ENCODE assay signal across 10 cellular contexts in the genomic region with DNA sequence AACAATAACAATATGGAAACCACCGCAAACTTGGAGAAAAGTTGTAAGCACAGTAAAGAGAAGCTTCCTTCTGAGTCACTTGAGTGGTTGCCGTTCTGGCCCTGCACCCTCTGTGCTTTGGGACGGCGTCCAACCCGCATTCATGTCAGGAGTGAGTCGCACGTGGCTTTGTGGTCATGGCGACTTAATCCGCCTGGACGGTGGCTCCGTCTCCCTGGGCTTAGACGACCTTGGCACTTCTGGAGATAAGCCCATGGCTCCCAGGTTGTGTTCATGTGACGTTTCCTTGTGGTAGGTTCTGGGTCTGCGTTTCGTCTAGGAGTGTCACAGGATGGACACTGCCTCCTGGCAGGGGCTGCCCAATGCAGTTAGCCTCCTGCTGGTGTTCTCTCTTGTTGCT. TPM values are rescaled to one million over a fixed set of nuclear protein-coding genes. Genes with fewer than 3 reads are reported as not detected.
DNase-seq lines count a peak whose midpoint lies in the region; ATAC-seq and TF ChIP-seq lines count a peak whose summit lies in the region.
"Had no signal": no experiment of that assay in that cellular context is flagged by ENCODE, and none has a peak within 500 bp of the region (broad histone marks: within the 10 kb centered on the region; RNA-seq: fewer than 3 reads in every experiment).

No MANE protein-coding gene starts in this region.

- no peak overlapping the region for H3K4me3 ChIP-seq in SK-N-SH (ENCODE audit: low read depth in 2 of 2, low read length in 1 of 2)
- H3K4me3 ChIP-seq in fibroblast of lung (replicated peaks in 1 of 4; ENCODE audit: control extremely low read depth in 1 of 4, insufficient read depth in 1 of 4, low read depth in 3 of 4, low read length in 4 of 4) = no peak overlapping the region
- H3K4me3 ChIP-seq in GM23338 = no peak overlapping the region
- H3K4me3 ChIP-seq: tibial artery had no signal

- H3K9me3 Mint-ChIP-seq in stimulated activated effector memory CD8-positive, alpha-beta T cell treated with anti-CD3 and anti-CD28 coated beads, Interleukin-12 subunit alpha, Interleukin-12 subunit beta, amount 100 ng/mL, for 72 hours = no peaks in the 10 kb centered on the region
- no peaks in the 10 kb centered on the region; the same call in 2 of the 3 replicates for H3K9me3 Mint-ChIP-seq in GM23338

- H3K4me1 ChIP-seq in SK-N-SH (ENCODE audit: control insufficient read depth in 1 of 2, insufficient read depth in 2 of 2, low read depth in 1 of 2, low read length in 1 of 2) (peaks cover 7 to 9% of the 10 kb centered on the region in 2 experiments; a peak in 3 of 4 replicates), fibroblast of lung (ENCODE audit: control insufficient read depth, extremely low read depth, insufficient read depth, low read length) (peaks cover 8% of the 10 kb centered on the region), GM23338 (ENCODE audit: insufficient read depth) (no peaks in the 10 kb centered on the region)

- TF ChIP-seq RAD21 in SK-N-SH (IDR thresholded peaks at IDR 0.05; ENCODE audit: low read length) = no peak

- TF ChIP-seq CTCF in SK-N-SH (IDR thresholded peaks at IDR 0.05) = no peak
- TF ChIP-seq CTCF in fibroblast of lung (conservative IDR thresholded peaks at IDR 0.05 in 1 of 2, IDR thresholded peaks at IDR 0.05 in 1 of 2; ENCODE audit: low read depth in 1 of 2, low read length in 2 of 2) = no peak
- no peak for TF ChIP-seq CTCF in GM23338 (conservative IDR thresholded peaks at IDR 0.05; ENCODE audit: low read depth in 2 of 2)

- H3K27ac ChIP-seq in SK-N-SH (ENCODE audit: low read depth in 2 of 2, low read length in 1 of 2) (peak overlapping the region in 1 of 2 experiments; percentile 45; a peak in 1 of 4 replicates), fibroblast of lung (ENCODE audit: insufficient read depth, low read length) (no peak overlapping the region), GM23338 (ENCODE audit: low read depth) (no peak overlapping the region)
- H3K27ac ChIP-seq: 22Rv1, tibial artery had no signal

- H3K27me3 ChIP-seq in SK-N-SH (ENCODE audit: insufficient read depth) (no peaks in the 10 kb centered on the region), fibroblast of lung (ENCODE audit: control insufficient read depth, insufficient read depth, low read length) (no peaks in the 10 kb centered on the region), GM23338 (ENCODE audit: insufficient read depth) (no peaks in the 10 kb centered on the region)
- H3K27me3 ChIP-seq: tibial artery had no signal

- peaks cover 6% of the 10 kb centered on the region for H3F3A ChIP-seq in SK-N-SH (replicated peaks; ENCODE audit: insufficient read depth)
- H3F3A ChIP-seq in GM23338 (replicated peaks; ENCODE audit: low read depth) = no peaks in the 10 kb centered on the region

- H3K9me2 ChIP-seq in SK-N-SH = no peaks in the 10 kb centered on the region
- no peaks in the 10 kb centered on the region for H3K9me2 ChIP-seq in GM23338 (ENCODE audit: insufficient read depth)

- POLR2A ChIA-PET in SK-N-SH (lab: Yijun Ruan, JAX) = no interaction called here

- H3K36me3 ChIP-seq in SK-N-SH (replicated peaks in 1 of 2; ENCODE audit: control insufficient read depth in 1 of 2, insufficient read depth in 2 of 2, low read length in 1 of 2) (peaks cover 2 to 16% of the 10 kb centered on the region in 2 experiments), fibroblast of lung (ENCODE audit: control insufficient read depth, insufficient read depth, low read length) (peaks cover 12% of the 10 kb centered on the region), GM23338 (ENCODE audit: insufficient read depth) (peaks cover 5% of the 10 kb centered on the region)

- H3K36me3 Mint-ChIP-seq in stimulated activated effector memory CD8-positive, alpha-beta T cell treated with anti-CD3 and anti-CD28 coated beads, Interleukin-12 subunit alpha, Interleukin-12 subunit beta, amount 100 ng/mL, for 72 hours = peaks cover 5% of the 10 kb centered on the region
- H3K36me3 Mint-ChIP-seq in GM23338 (ENCODE audit: low read depth) = peaks cover 44% of the 10 kb centered on the region

- CTCF ChIA-PET in SK-N-SH (lab: Yijun Ruan, JAX) = interaction anchor here (0.6 to 5.8 kb wide), 11 partner anchors 10 to 812 kb away, joined by 3 to 49 read pairs (median 3); a partner anchor contains a TSS

- peak overlapping the region; percentile 63; the same call in 1 of the 2 replicates for H3K4me2 ChIP-seq in SK-N-SH
- H3K4me2 ChIP-seq in fibroblast of lung (ENCODE audit: extremely low read depth, insufficient read depth, low read length) = peak overlapping the region; percentile 48
- H3K4me2 ChIP-seq in GM23338 = no peak overlapping the region

- H3K9ac ChIP-seq in SK-N-SH (no peak overlapping the region), fibroblast of lung (ENCODE audit: insufficient read depth, low read length) (no peak overlapping the region)

- peaks cover 2% of the 10 kb centered on the region for H3K27me3 Mint-ChIP-seq in GM23338 (ENCODE audit: insufficient read depth, low read depth, poor library complexity)

- DNase-seq in DMS53 (lab: John Stamatoyannopoulos, UW) (peak; percentile 20), DMS53 treated with DMSO at 0.1 percent for 48 hours (lab: John Stamatoyannopoulos, UW; ENCODE audit: unreplicated experiment) (no peak), SK-N-SH (no peak), fibroblast of lung (ENCODE audit: low read depth in 2 of 2) (peak; percentile 79), GM23338 (ENCODE audit: low spot score) (no peak)
- no peak for DNase-seq in stimulated activated effector memory CD8-positive, alpha-beta T cell treated with anti-CD3 and anti-CD28 coated beads, Interleukin-12 subunit alpha, Interleukin-12 subunit beta, amount 100 ng/mL, for 72 hours (ENCODE audit: low spot score in 2 of 2)
- no peak for DNase-seq in stimulated activated CD8-positive, alpha-beta memory T cell treated with anti-CD3 and anti-CD28 coated beads, Interleukin-4, amount 100 ng/mL, for 48 hours

- H2AFZ ChIP-seq in SK-N-SH (ENCODE audit: low read depth) (no peak overlapping the region), fibroblast of lung (ENCODE audit: low read length) (no peak overlapping the region), GM23338 (no peak overlapping the region)

- peaks cover 6% of the 10 kb centered on the region for H3K4me1 Mint-ChIP-seq in stimulated activated effector memory CD8-positive, alpha-beta T cell treated with anti-CD3 and anti-CD28 coated beads, Interleukin-12 subunit alpha, Interleukin-12 subunit beta, amount 100 ng/mL, for 72 hours
- H3K4me1 Mint-ChIP-seq in GM23338 = peaks cover 13% of the 10 kb centered on the region

- whole genome bisulfite sequencing in SK-N-SH (ENCODE audit: low lambda C conversion rate) = 29% methylated on average over 8 of the region's 15 CpGs

- TF ChIP-seq EP300 in SK-N-SH (IDR thresholded peaks at IDR 0.05; ENCODE audit: borderline replicate concordance in 1 of 2, low read depth in 1 of 2, low read length in 1 of 2) = no peak

- ATAC-seq in stimulated activated effector memory CD8-positive, alpha-beta T cell treated with anti-CD3 and anti-CD28 coated beads, Interleukin-12 subunit alpha, Interleukin-12 subunit beta, amount 100 ng/mL, for 72 hours = peak; percentile 35
- no peak for ATAC-seq in GM23338
- ATAC-seq in GM21717 (IDR thresholded peaks at IDR 0.05; ENCODE audit: unreplicated experiment) = no peak

- no peaks in the 10 kb centered on the region for H3K79me2 ChIP-seq in SK-N-SH (ENCODE audit: insufficient read depth)
- no peaks in the 10 kb centered on the region for H3K79me2 ChIP-seq in fibroblast of lung (ENCODE audit: control insufficient read depth, insufficient read depth, low read length)
- 0 out of 2 replicates have a peak, but pooled peaks cover 2% of the 10 kb centered on the region for H3K79me2 ChIP-seq in GM23338 (replicated peaks; ENCODE audit: insufficient read depth)

- no peak overlapping the region for H3K27ac Mint-ChIP-seq in stimulated activated effector memory CD8-positive, alpha-beta T cell treated with anti-CD3 and anti-CD28 coated beads, Interleukin-12 subunit alpha, Interleukin-12 subunit beta, amount 100 ng/mL, for 72 hours
- no peak overlapping the region for H3K27ac Mint-ChIP-seq in GM23338

- no peaks in the 10 kb centered on the region for H3K9me3 ChIP-seq in SK-N-SH
- H3K9me3 ChIP-seq in fibroblast of lung (ENCODE audit: control insufficient read depth, insufficient read depth, low read depth, low read length) = no peaks in the 10 kb centered on the region
- H3K9me3 ChIP-seq: tibial artery had no signal

- peaks cover 6% of the 10 kb centered on the region for H4K20me1 ChIP-seq in SK-N-SH (ENCODE audit: insufficient read depth)
- no peaks in the 10 kb centered on the region for H4K20me1 ChIP-seq in fibroblast of lung (ENCODE audit: control insufficient read depth, extremely low read depth, insufficient read depth, low read length)
- H4K20me1 ChIP-seq in GM23338 (replicated peaks; ENCODE audit: insufficient read depth) = no peaks in the 10 kb centered on the region

- H3K4me3 Mint-ChIP-seq in stimulated activated effector memory CD8-positive, alpha-beta T cell treated with anti-CD3 and anti-CD28 coated beads, Interleukin-12 subunit alpha, Interleukin-12 subunit beta, amount 100 ng/mL, for 72 hours = no peak overlapping the region
- no peak overlapping the region for H3K4me3 Mint-ChIP-seq in GM23338

TF ChIP-seq in SK-N-SH, 30 proteins besides CTCF, POLR2A, EP300 and RAD21:
- TF ChIP-seq ELF1 (IDR thresholded peaks at IDR 0.05) = no peak
- TF ChIP-seq RCOR1 (IDR thresholded peaks at IDR 0.05; ENCODE audit: low read length) = no peak
- peak; percentile 66; the same call in 1 of the 2 replicates for TF ChIP-seq NFIC (IDR thresholded peaks at IDR 0.05; ENCODE audit: borderline replicate concordance)
- TF ChIP-seq FOSL2 (IDR thresholded peaks at IDR 0.05; ENCODE audit: borderline replicate concordance, low read depth) = peak; percentile 22; the same call in 1 of the 2 replicates
- no peak for TF ChIP-seq JUND (IDR thresholded peaks at IDR 0.05)
- TF ChIP-seq TCF12 (IDR thresholded peaks at IDR 0.05) = peak; percentile 50

TF ChIP-seq in GM23338, 12 proteins besides CTCF, POLR2A, EP300 and RAD21 (continues in another document):
- no peak for TF ChIP-seq POLR2AphosphoS5 (IDR thresholded peaks at IDR 0.05; ENCODE audit: low read depth)
- no peak for TF ChIP-seq NANOG (IDR thresholded peaks at IDR 0.05; ENCODE audit: borderline replicate concordance)
- TF ChIP-seq EZH2 (IDR thresholded peaks at IDR 0.05; ENCODE audit: low read depth, unreplicated experiment) = no peak
- TF ChIP-seq CREB1 (CRISPR knock-in tag; IDR thresholded peaks at IDR 0.05; ENCODE audit: low read depth) = no peak
- TF ChIP-seq EZH2phosphoT487 (IDR thresholded peaks at IDR 0.05; ENCODE audit: unreplicated experiment) = no peak

RNA-seq across cellular contexts. Expression of a gene that starts 40.5 kb away (rescaled TPM):
- 7.6 and 8.7 TPM in 2 replicates for polyA plus RNA-seq in SK-N-SH (2012; rRNA removed)
- 3.3 and 4.5 TPM in 2 replicates for polyA plus RNA-seq in SK-N-SH (2012; cell fraction: cytosol; rRNA removed)
- 36.5 and 41.4 TPM in 2 replicates for polyA plus RNA-seq in SK-N-SH (2012; cell fraction: nucleus; rRNA removed)
- total RNA-seq in fibroblast of lung = 8.7 and 11.7 TPM in 2 replicates
- 7.7 and 9.7 TPM in 2 replicates for polyA plus RNA-seq in fibroblast of lung
- polyA plus RNA-seq in fibroblast of lung (2012) = 7.1 and 9.9 TPM in 2 replicates
- polyA minus RNA-seq in fibroblast of lung (ENCODE audit: low replicate concordance) = 24.2 and 31.8 TPM in 2 replicates
- total RNA-seq in GM23338 (2014; rRNA removed; shearing (Covaris generic)) = 14.7 and 15.1 TPM in 2 replicates
- 5.8 and 6.5 TPM in 2 replicates for polyA plus RNA-seq in GM23338 (2016; fragmentation: Nextera tagmentation; extraction: Ambion mirVana)

Comparison
In these comparisons a context has a peak if more than half of its experiments do, and no peak if none do; other contexts are left out.
1. DNase-seq: peak in DMS53 (single experiment) and fibroblast of lung (2 of 2); none in DMS53 treated with DMSO at 0.1 percent for 48 hours (single experiment), SK-N-SH (single experiment), stimulated activated effector memory CD8-positive, alpha-beta T cell treated with anti-CD3 and anti-CD28 coated beads, Interleukin-12 subunit alpha, Interleukin-12 subunit beta, amount 100 ng/mL, for 72 hours (0 of 2), stimulated activated CD8-positive, alpha-beta memory T cell treated with anti-CD3 and anti-CD28 coated beads, Interleukin-4, amount 100 ng/mL, for 48 hours (single experiment) and GM23338 (single experiment).